Comparison of ENCODE assay signal across 9 cellular contexts in genomic region chr4:114886761-114887160, GRCh38.
"Had no signal": no experiment of that assay in that cellular context is flagged by ENCODE, and none has a peak within 500 bp of the region (broad histone marks: within the 10 kb centered on the region; RNA-seq: fewer than 3 reads in every experiment).

No MANE protein-coding gene starts in this region.

- ATAC-seq: GM23338, HCT116 had no signal

- H3K9me3 ChIP-seq: HAP-1 had no signal

- H3K27ac ChIP-seq: GM23248 had no signal

- DNase-seq: GM23248, GOT3, H7, H9, HCEC 1CT, HFFc6 had no signal

- H3K4me3 ChIP-seq: GM23248, GM23338, HAP-1 had no signal

- H3K36me3 ChIP-seq: HAP-1 had no signal
